Comparison of ENCODE assay signal across 8 cellular contexts in the genomic region with DNA sequence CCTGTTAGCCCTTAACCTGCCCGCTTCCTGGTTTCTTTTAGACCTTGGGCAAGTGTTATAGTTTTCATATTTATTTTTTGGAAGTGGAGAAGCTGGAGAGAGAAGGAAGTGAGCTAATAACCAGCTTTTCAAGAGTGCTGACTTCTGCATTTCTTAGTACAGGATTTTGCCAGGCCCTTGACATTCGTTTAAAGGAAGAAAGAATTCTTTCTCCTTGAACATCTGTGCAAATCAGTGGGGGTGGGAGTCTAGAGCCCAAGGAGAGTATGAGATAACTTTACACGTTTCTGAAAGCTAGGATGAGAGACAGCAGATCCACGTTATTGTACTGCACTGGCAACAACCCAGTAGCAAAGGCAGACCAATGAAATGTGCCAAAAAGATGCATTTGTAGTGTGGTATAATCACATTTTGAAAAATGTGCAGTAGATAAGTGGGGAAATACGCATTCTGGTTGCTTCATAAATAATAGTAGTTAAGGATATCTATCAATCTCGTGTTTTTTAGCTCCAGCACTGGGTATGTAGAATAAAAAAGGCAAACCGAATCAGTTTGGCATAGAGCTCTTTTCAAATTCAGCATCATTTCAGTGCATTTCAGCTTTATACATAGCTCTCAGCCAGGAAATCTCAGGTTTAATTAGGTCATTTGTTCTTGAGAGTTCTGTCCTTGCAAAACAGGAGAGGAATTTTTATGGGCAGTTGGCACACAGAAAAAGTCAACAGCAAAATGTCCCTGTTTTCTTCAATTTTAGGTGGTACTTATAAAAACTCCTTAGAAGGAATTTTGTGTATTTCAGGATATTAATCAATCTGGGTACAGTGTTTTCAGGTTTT. TPM values are rescaled to one million over a fixed set of nuclear protein-coding genes. Genes with fewer than 3 reads are reported as not detected.
DNase-seq lines count a peak whose midpoint lies in the region; ATAC-seq and TF ChIP-seq lines count a peak whose summit lies in the region.

No MANE protein-coding gene starts in this region.

- DNase-seq in SK-N-SH (peak; percentile 61), foreskin keratinocyte (no peak), neural crest cell (ENCODE audit: low read depth, low spot score) (no peak), NCI-H748 treated with DMSO at 0.1 percent for 48 hours (lab: John Stamatoyannopoulos, UW) (no peak)
- no peak for DNase-seq in activated naive CD4-positive, alpha-beta T cell treated with Interleukin-2 at 50 U/mL for 16 hours
- no peak for DNase-seq in stimulated activated naive CD4-positive, alpha-beta T cell treated with Interleukin-2 at 50 U/mL for 16 hours (lab: John Stamatoyannopoulos, UW)
- no peak for DNase-seq in activated T-helper 1 cell treated with anti-CD3 and anti-CD28 coated beads, Interleukin-12 subunit alpha, Interleukin-12 subunit beta, Interleukin-2, Interleukin-4 antibody, amounts not matched to agents 30 ng/mL and 10 ng/mL and 1 ng/mL, durations not matched to agents 14 hours and 24 hours and 36 hours (ENCODE audit: low spot score)

- H3K27ac Mint-ChIP-seq in neural crest cell (ENCODE audit: unreplicated experiment): peak overlapping the region; percentile 55
- H3K27ac Mint-ChIP-seq in activated T-helper 1 cell treated with anti-CD3 and anti-CD28 coated beads, Interleukin-12 subunit alpha, Interleukin-12 subunit beta, Interleukin-2, Interleukin-4 antibody, amounts not matched to agents 30 ng/mL and 10 ng/mL and 1 ng/mL, durations not matched to agents 14 hours and 24 hours and 36 hours: no peak overlapping the region

- ATAC-seq in foreskin keratinocyte: peak; percentile 10

- H4K20me1 ChIP-seq in SK-N-SH (ENCODE audit: insufficient read depth): no peaks in the 10 kb centered on the region; the same call in 1 of the 2 replicates

- H3K9ac ChIP-seq in SK-N-SH: peak overlapping the region; percentile 34; the same call in 1 of the 2 replicates

- peaks cover 69% of the 10 kb centered on the region for H3K4me1 Mint-ChIP-seq in neural crest cell
- no peaks in the 10 kb centered on the region for H3K4me1 Mint-ChIP-seq in activated T-helper 1 cell treated with anti-CD3 and anti-CD28 coated beads, Interleukin-12 subunit alpha, Interleukin-12 subunit beta, Interleukin-2, Interleukin-4 antibody, amounts not matched to agents 30 ng/mL and 10 ng/mL and 1 ng/mL, durations not matched to agents 14 hours and 24 hours and 36 hours (ENCODE audit: low read depth)

- H3K9me3 ChIP-seq in SK-N-SH: no peaks in the 10 kb centered on the region

- peaks cover 7% of the 10 kb centered on the region for H3F3A ChIP-seq in SK-N-SH (replicated peaks; ENCODE audit: insufficient read depth)

- peak overlapping the region; percentile 97 for H2AFZ ChIP-seq in ACC112 (ENCODE audit: low read length, unreplicated experiment)
- H2AFZ ChIP-seq in SK-N-SH (ENCODE audit: low read depth): peak overlapping the region; percentile 41; the same call in 1 of the 2 replicates

- intact Hi-C loops in activated T-helper 1 cell treated with anti-CD3 and anti-CD28 coated beads, Interleukin-12 subunit alpha, Interleukin-12 subunit beta, Interleukin-2, Interleukin-4 antibody, amounts not matched to agents 30 ng/mL and 10 ng/mL and 1 ng/mL, durations not matched to agents 14 hours and 24 hours and 36 hours (cut with micrococcal nuclease): no loop called here

- TF ChIP-seq CTCF in SK-N-SH (IDR thresholded peaks at IDR 0.05) (no peak), foreskin keratinocyte (conservative IDR thresholded peaks at IDR 0.05) (no peak), neural crest cell (conservative IDR thresholded peaks at IDR 0.05) (no peak)

- H3K79me2 ChIP-seq in ACC112 (ENCODE audit: control insufficient read depth, insufficient read depth, low read length, unreplicated experiment) (peaks cover 21% of the 10 kb centered on the region), SK-N-SH (ENCODE audit: insufficient read depth) (peaks cover 68% of the 10 kb centered on the region; the same call in 1 of the 2 replicates)

- H3K27ac ChIP-seq in ACC112 (ENCODE audit: low read depth, low read length) (peak overlapping the region; percentile 95), SK-N-SH (ENCODE audit: low read depth in 2 of 2, low read length in 1 of 2) (peak overlapping the region; percentile 58 to 80), foreskin keratinocyte (no peak overlapping the region)

- WGBS in SK-N-SH (ENCODE audit: low lambda C conversion rate): 29% methylated on average over 7 of the region's 7 CpGs

- no peaks in the 10 kb centered on the region for H3K9me2 ChIP-seq in SK-N-SH

- H3K4me2 ChIP-seq in SK-N-SH: peak overlapping the region; percentile 78

- POLR2A ChIA-PET in SK-N-SH (lab: Yijun Ruan, JAX): no interaction called here

- peak in 1 of 2 experiments; percentile 52; a peak in 1 of 4 replicates for TF ChIP-seq EP300 in SK-N-SH (IDR thresholded peaks at IDR 0.05; ENCODE audit: borderline replicate concordance in 1 of 2, low read depth in 1 of 2, low read length in 1 of 2)

- peak; percentile 8; the same call in 1 of the 2 replicates for TF ChIP-seq RAD21 in SK-N-SH (IDR thresholded peaks at IDR 0.05; ENCODE audit: low read length)

- H3K4me3 Mint-ChIP-seq in neural crest cell: no peak overlapping the region
- no peak overlapping the region for H3K4me3 Mint-ChIP-seq in activated T-helper 1 cell treated with anti-CD3 and anti-CD28 coated beads, Interleukin-12 subunit alpha, Interleukin-12 subunit beta, Interleukin-2, Interleukin-4 antibody, amounts not matched to agents 30 ng/mL and 10 ng/mL and 1 ng/mL, durations not matched to agents 14 hours and 24 hours and 36 hours

- H3K27me3 ChIP-seq in ACC112 (ENCODE audit: insufficient read depth, low read length): no peaks in the 10 kb centered on the region
- no peaks in the 10 kb centered on the region for H3K27me3 ChIP-seq in SK-N-SH (ENCODE audit: insufficient read depth)
- H3K27me3 ChIP-seq in foreskin keratinocyte: no peaks in the 10 kb centered on the region

- peaks cover 39% of the 10 kb centered on the region for H3K4me1 ChIP-seq in ACC112 (ENCODE audit: control insufficient read depth, insufficient read depth, low read length, unreplicated experiment)
- peaks cover 33 to 38% of the 10 kb centered on the region in 2 experiments for H3K4me1 ChIP-seq in SK-N-SH (ENCODE audit: control insufficient read depth in 1 of 2, insufficient read depth in 2 of 2, low read depth in 1 of 2, low read length in 1 of 2)
- H3K4me1 ChIP-seq in foreskin keratinocyte: no peaks in the 10 kb centered on the region

- CTCF ChIA-PET in SK-N-SH (lab: Yijun Ruan, JAX): interaction anchor here (0.7 to 2.0 kb wide), 5 partner anchors 20 to 500 kb away, joined by 3 to 6 read pairs (median 3); no protein-coding TSS in a partner anchor

- H3K36me3 ChIP-seq in ACC112 (ENCODE audit: insufficient read depth, low read length) (no peaks in the 10 kb centered on the region), SK-N-SH (replicated peaks in 1 of 2; ENCODE audit: control insufficient read depth in 1 of 2, insufficient read depth in 2 of 2, low read length in 1 of 2) (no peaks in the 10 kb centered on the region)

- H3K9me3 Mint-ChIP-seq in neural crest cell: no peaks in the 10 kb centered on the region
- H3K9me3 Mint-ChIP-seq in activated T-helper 1 cell treated with anti-CD3 and anti-CD28 coated beads, Interleukin-12 subunit alpha, Interleukin-12 subunit beta, Interleukin-2, Interleukin-4 antibody, amounts not matched to agents 30 ng/mL and 10 ng/mL and 1 ng/mL, durations not matched to agents 14 hours and 24 hours and 36 hours: no peaks in the 10 kb centered on the region

- H3K36me3 Mint-ChIP-seq in neural crest cell (ENCODE audit: low read depth): peaks cover 3% of the 10 kb centered on the region
- no peaks in the 10 kb centered on the region for H3K36me3 Mint-ChIP-seq in activated T-helper 1 cell treated with anti-CD3 and anti-CD28 coated beads, Interleukin-12 subunit alpha, Interleukin-12 subunit beta, Interleukin-2, Interleukin-4 antibody, amounts not matched to agents 30 ng/mL and 10 ng/mL and 1 ng/mL, durations not matched to agents 14 hours and 24 hours and 36 hours (ENCODE audit: low read depth)

- no peaks in the 10 kb centered on the region for H3K27me3 Mint-ChIP-seq in neural crest cell (ENCODE audit: low read depth)
- peaks cover 4% of the 10 kb centered on the region for H3K27me3 Mint-ChIP-seq in activated T-helper 1 cell treated with anti-CD3 and anti-CD28 coated beads, Interleukin-12 subunit alpha, Interleukin-12 subunit beta, Interleukin-2, Interleukin-4 antibody, amounts not matched to agents 30 ng/mL and 10 ng/mL and 1 ng/mL, durations not matched to agents 14 hours and 24 hours and 36 hours (ENCODE audit: insufficient read depth)

- H3K4me3 ChIP-seq in ACC112 (ENCODE audit: low read depth, low read length): peak overlapping the region; percentile 72
- H3K4me3 ChIP-seq in SK-N-SH (ENCODE audit: low read depth in 2 of 2, low read length in 1 of 2): no peak overlapping the region; a peak in 1 of 4 replicates

TF ChIP-seq in SK-N-SH, 30 proteins besides CTCF, POLR2A, EP300 and RAD21 (continues in another document):
- peak; percentile 74 for TF ChIP-seq MXI1 (IDR thresholded peaks at IDR 0.05; ENCODE audit: low read depth, low read length)
- no peak for TF ChIP-seq RXRA (IDR thresholded peaks at IDR 0.05; ENCODE audit: borderline replicate concordance, low read depth)
- peak; percentile 93 for TF ChIP-seq RCOR1 (IDR thresholded peaks at IDR 0.05; ENCODE audit: low read length)
- peak; percentile 77 for TF ChIP-seq GATA2 (CRISPR knock-in tag; IDR thresholded peaks at IDR 0.05)
- no peak for TF ChIP-seq GABPA (IDR thresholded peaks at IDR 0.05; ENCODE audit: low read depth)
- TF ChIP-seq CHD2 (IDR thresholded peaks at IDR 0.05; ENCODE audit: low read length, partially characterized antibody): peak; percentile 57

RNA-seq across cellular contexts. Expression of a gene that starts 4.3 kb away (rescaled TPM):
- not detected in 2 replicates for polyA plus RNA-seq in SK-N-SH (2012; rRNA removed)
- not detected in 2 replicates for polyA plus RNA-seq in SK-N-SH (2012; cell fraction: cytosol; rRNA removed)
- polyA plus RNA-seq in SK-N-SH (2012; cell fraction: nucleus; rRNA removed): not detected in 2 replicates
- not detected in 2 replicates for total RNA-seq in foreskin keratinocyte
- not detected in 2 replicates for polyA plus RNA-seq in foreskin keratinocyte
- not detected in 2 replicates for total RNA-seq in neural crest cell
- not detected in 2 replicates for total RNA-seq in activated T-helper 1 cell treated with anti-CD3 and anti-CD28 coated beads, Interleukin-12 subunit alpha, Interleukin-12 subunit beta, Interleukin-2, Interleukin-4 antibody, amounts not matched to agents 30 ng/mL and 10 ng/mL and 1 ng/mL, durations not matched to agents 14 hours and 24 hours and 36 hours

RNA-seq across cellular contexts. Expression of a gene that starts 29.9 kb away (rescaled TPM):
- 10.6 and 12.0 TPM in 2 replicates for polyA plus RNA-seq in SK-N-SH (2012; rRNA removed)
- polyA plus RNA-seq in SK-N-SH (2012; cell fraction: cytosol; rRNA removed): 12.2 and 17.4 TPM in 2 replicates
- polyA plus RNA-seq in SK-N-SH (2012; cell fraction: nucleus; rRNA removed): 34.9 and 43.7 TPM in 2 replicates
- 21.5 and 25.0 TPM in 2 replicates for total RNA-seq in foreskin keratinocyte
- polyA plus RNA-seq in foreskin keratinocyte: 17.0 and 21.0 TPM in 2 replicates
- 138 and 139 TPM in 2 replicates for total RNA-seq in neural crest cell
- total RNA-seq in activated T-helper 1 cell treated with anti-CD3 and anti-CD28 coated beads, Interleukin-12 subunit alpha, Interleukin-12 subunit beta, Interleukin-2, Interleukin-4 antibody, amounts not matched to agents 30 ng/mL and 10 ng/mL and 1 ng/mL, durations not matched to agents 14 hours and 24 hours and 36 hours: 0.34 and 0.42 TPM in 2 replicates

Comparison
In these comparisons a context has a peak if more than half of its experiments do, and no peak if none do; other contexts are left out.
1. RNA of a gene that starts 29.9 kb away (total RNA-seq): 138 to 139 TPM in neural crest cell and 21.5 to 25.0 TPM in foreskin keratinocyte; 0.34 to 0.42 TPM in activated T-helper 1 cell treated with anti-CD3 and anti-CD28 coated beads, Interleukin-12 subunit alpha, Interleukin-12 subunit beta, Interleukin-2, Interleukin-4 antibody, amounts not matched to agents 30 ng/mL and 10 ng/mL and 1 ng/mL, durations not matched to agents 14 hours and 24 hours and 36 hours; every median in the first group is over 10 times any median in the second.